In the genomic region with DNA sequence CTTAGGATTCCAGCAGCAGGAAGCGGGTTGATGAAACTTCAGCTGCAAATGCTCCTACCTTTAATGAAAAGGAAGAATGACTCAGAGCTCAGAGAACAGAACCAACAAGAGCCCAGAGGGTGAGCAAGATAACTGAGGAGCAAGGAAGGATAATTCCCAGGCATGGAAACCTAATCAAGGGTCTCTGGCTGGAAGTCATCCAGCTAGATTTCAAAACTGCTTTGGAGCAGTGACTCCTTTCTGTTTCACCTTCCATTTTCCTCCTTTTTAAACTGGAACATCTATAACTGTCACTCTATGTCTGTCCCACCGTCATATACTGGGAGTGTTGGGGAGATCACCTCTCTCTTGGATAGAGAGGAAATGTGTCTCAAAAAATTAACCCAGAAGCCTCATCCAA, we compare ENCODE assay signal across 8 cellular contexts.
"Had no signal": no experiment of that assay in that cellular context is flagged by ENCODE, and none has a peak within 500 bp of the region (broad histone marks: within the 10 kb centered on the region; RNA-seq: fewer than 3 reads in every experiment).

No MANE protein-coding gene starts in this region.

- FAIRE-seq: G401.6, GM12878, GM12891, GM12892, GM18507, GM19239 had no signal

- ATAC-seq: GM12878 had no signal

- DNase-seq: GDM1, GF-D8 had no signal

- H3K4me3 ChIP-seq: GM12878 had no signal
